Comparison of ENCODE assay signal across 8 cellular contexts in genomic region chr3:50274371-50275104, GRCh38. TPM values are rescaled to one million over a fixed set of nuclear protein-coding genes. Genes with fewer than 3 reads are reported as not detected.
DNase-seq lines count a peak whose midpoint lies in the region; ATAC-seq lines count a peak whose summit lies in the region.

No MANE protein-coding gene starts in this region.

- no peaks in the 10 kb centered on the region for H3K9me3 ChIP-seq in naive thymus-derived CD4-positive, alpha-beta T cell (ENCODE audit: control insufficient read depth in 2 of 3, low read length in 3 of 3)

- H3K4me3 ChIP-seq in naive thymus-derived CD4-positive, alpha-beta T cell (ENCODE audit: low read length), result no peak overlapping the region

- H3K36me3 ChIP-seq in naive thymus-derived CD4-positive, alpha-beta T cell (ENCODE audit: control insufficient read depth in 2 of 3, insufficient read depth in 3 of 3, low read length in 3 of 3), result no peaks in the 10 kb centered on the region

- peak; percentile 46 for ATAC-seq in effector memory CD8-positive, alpha-beta T cell (replicated peaks)
- ATAC-seq in naive thymus-derived CD4-positive, alpha-beta T cell, result peak; percentile 49
- no peak for ATAC-seq in HG03565 (IDR thresholded peaks at IDR 0.05; ENCODE audit: unreplicated experiment)

- peak overlapping the region in 1 of 2 donors; percentile 15 for H3K27ac Mint-ChIP-seq in effector memory CD8-positive, alpha-beta T cell
- peak overlapping the region in 8 of 9 donors; percentile 6 to 79 (median 34) for H3K27ac Mint-ChIP-seq in naive thymus-derived CD4-positive, alpha-beta T cell

- POLR2A ChIA-PET in naive thymus-derived CD4-positive, alpha-beta T cell (lab: Charles Lee), result no interaction called here

- DNase-seq in NCI-H345 (lab: John Stamatoyannopoulos, UW), result peak; percentile 46
- no peak for DNase-seq in NCI-H345 treated with DMSO at 0.1 percent for 48 hours (lab: John Stamatoyannopoulos, UW; ENCODE audit: unreplicated experiment)
- DNase-seq in NCI-H748 (lab: John Stamatoyannopoulos, UW; ENCODE audit: unreplicated experiment), result peak; percentile 69
- DNase-seq in activated CD8-positive, alpha-beta memory T cell treated with anti-CD3 and anti-CD28 coated beads for 1 hour (ENCODE audit: extremely low read depth in 1 of 2, low read depth in 1 of 2), result peak; percentile 32 to 59
- peak; percentile 70 to 73 (median 71) for DNase-seq in effector memory CD8-positive, alpha-beta T cell
- peak; percentile 47 to 79 (median 67) for DNase-seq in naive thymus-derived CD4-positive, alpha-beta T cell
- peak; percentile 51 for DNase-seq in superior temporal gyrus (ENCODE audit: extremely low spot score)

- peaks cover 10 to 22% of the 10 kb centered on the region in 2 donors for H3K4me1 ChIP-seq in naive thymus-derived CD4-positive, alpha-beta T cell (ENCODE audit: control insufficient read depth in 2 of 2, insufficient read depth in 2 of 2, low read length in 2 of 2)

- H3K36me3 Mint-ChIP-seq in effector memory CD8-positive, alpha-beta T cell (ENCODE audit: insufficient read depth), result peaks cover 23% of the 10 kb centered on the region
- H3K36me3 Mint-ChIP-seq in naive thymus-derived CD4-positive, alpha-beta T cell, result no peaks in the 10 kb centered on the region

- CTCF ChIA-PET in naive thymus-derived CD4-positive, alpha-beta T cell (lab: Charles Lee), result interaction anchor here (0.6 to 5.1 kb wide), 4 partner anchors 28 to 1564 kb away, joined by 3 to 47 read pairs (median 8); partner anchors contain the start of gene GNAT1

- H3K9me3 Mint-ChIP-seq in effector memory CD8-positive, alpha-beta T cell, result no peaks in the 10 kb centered on the region
- H3K9me3 Mint-ChIP-seq in naive thymus-derived CD4-positive, alpha-beta T cell, result peaks cover 0 to 2% (median 0%) of the 10 kb centered on the region in 11 donors

- peaks cover 22% of the 10 kb centered on the region in 2 donors for H3K4me1 Mint-ChIP-seq in effector memory CD8-positive, alpha-beta T cell (ENCODE audit: low read depth in 2 of 2)
- peaks cover 20 to 31% (median 26%) of the 10 kb centered on the region in 7 donors for H3K4me1 Mint-ChIP-seq in naive thymus-derived CD4-positive, alpha-beta T cell

- intact Hi-C loops in naive thymus-derived CD4-positive, alpha-beta T cell (cut with micrococcal nuclease), result loop anchor here (1.0 kb wide), 1 partner anchor 50 kb away; no protein-coding TSS in a partner anchor

- H3K27me3 ChIP-seq in naive thymus-derived CD4-positive, alpha-beta T cell (ENCODE audit: control insufficient read depth in 2 of 2, insufficient read depth in 2 of 2, low read length in 2 of 2), result peaks cover 15 to 23% of the 10 kb centered on the region in 2 donors

- H3K27me3 Mint-ChIP-seq in effector memory CD8-positive, alpha-beta T cell, result peaks cover 35 to 51% of the 10 kb centered on the region in 2 donors
- peaks cover 21 to 49% (median 29%) of the 10 kb centered on the region in 5 donors for H3K27me3 Mint-ChIP-seq in naive thymus-derived CD4-positive, alpha-beta T cell

- peak overlapping the region; percentile 63 to 67 for H3K4me3 Mint-ChIP-seq in effector memory CD8-positive, alpha-beta T cell
- H3K4me3 Mint-ChIP-seq in naive thymus-derived CD4-positive, alpha-beta T cell, result peak overlapping the region; percentile 30 to 80 (median 68)

- no peak overlapping the region for H3K27ac ChIP-seq in naive thymus-derived CD4-positive, alpha-beta T cell (ENCODE audit: low read depth, low read length)

RNA-seq across cellular contexts. Expression of gene LSMEM2, which starts 4.3 kb away (rescaled TPM):
- total RNA-seq in naive thymus-derived CD4-positive, alpha-beta T cell, result not detected
- under 1 TPM in 1 of 2 donors, not detected in 1; 0.15 TPM for polyA plus RNA-seq in naive thymus-derived CD4-positive, alpha-beta T cell

RNA-seq across cellular contexts. Expression of gene SEMA3B, which starts 5.6 kb away (rescaled TPM):
- total RNA-seq in naive thymus-derived CD4-positive, alpha-beta T cell, result 1 to 10 TPM in 3 of 5 experiments, under 1 TPM in 2; 0.73 to 3.7 (median 1.4) TPM
- not detected for polyA plus RNA-seq in naive thymus-derived CD4-positive, alpha-beta T cell

RNA-seq across cellular contexts. Expression of gene IFRD2, which starts 17.7 kb away (rescaled TPM):
- total RNA-seq in naive thymus-derived CD4-positive, alpha-beta T cell, result 10 to 100 TPM; 53.7 to 85.1 (median 64.7) TPM
- polyA plus RNA-seq in naive thymus-derived CD4-positive, alpha-beta T cell, result 10 to 100 TPM; 57.2 to 69.7 TPM

RNA-seq across cellular contexts. Expression of gene HYAL3, which starts 24.7 kb away (rescaled TPM):
- total RNA-seq in naive thymus-derived CD4-positive, alpha-beta T cell, result 10 to 100 TPM in 1 of 5 experiments, 1 to 10 TPM in 4; 3.4 to 10.7 (median 4.2) TPM
- 1 to 10 TPM; 2.3 to 3.3 TPM for polyA plus RNA-seq in naive thymus-derived CD4-positive, alpha-beta T cell

RNA-seq across cellular contexts. Expression of gene NAA80, which starts 24.7 kb away (rescaled TPM):
- 10 to 100 TPM; 30.2 to 44.9 (median 33.6) TPM for total RNA-seq in naive thymus-derived CD4-positive, alpha-beta T cell
- 10 to 100 TPM; 13.7 to 15.2 TPM for polyA plus RNA-seq in naive thymus-derived CD4-positive, alpha-beta T cell
